22 cellular contexts compared by ENCODE assay signal in genomic region chr12:98758331-98758730, GRCh38.
DNase-seq lines count a peak whose midpoint lies in the region; ATAC-seq, FAIRE-seq and TF ChIP-seq lines count a peak whose summit lies in the region.
"Had no signal": no experiment of that assay in that cellular context is flagged by ENCODE, and none has a peak within 500 bp of the region (broad histone marks: within the 10 kb centered on the region; RNA-seq: fewer than 3 reads in every experiment).

No MANE protein-coding gene starts in this region.

- no peaks in the 10 kb centered on the region for H3K9me3 ChIP-seq in osteoblast (ENCODE audit: low read depth, low read length)
- H3K9me3 ChIP-seq: breast epithelium, right lobe of liver, transverse colon had no signal

- peak overlapping the region; percentile 7 for H3K27ac ChIP-seq in osteoblast (ENCODE audit: low read depth, low read length)
- H3K27ac ChIP-seq: breast epithelium, HL-60, right lobe of liver, transverse colon had no signal

- H3K4me3 ChIP-seq in osteoblast (ENCODE audit: insufficient read depth, low read length): no peak overlapping the region
- H3K4me3 ChIP-seq: breast epithelium, right lobe of liver, transverse colon had no signal

- no peaks in the 10 kb centered on the region for H3K79me2 ChIP-seq in osteoblast (ENCODE audit: insufficient read depth, low read length)

- H4K20me1 ChIP-seq in osteoblast (ENCODE audit: insufficient read depth, low read length): no peaks in the 10 kb centered on the region

- intact Hi-C loops in left colon (cut with DNase I, micrococcal nuclease): no loop called here

- FAIRE-seq in H54 (lab: Jason Lieb, UNC): no peak
- FAIRE-seq: GM18507 had no signal

- no peak for TF ChIP-seq POLR2A in H54 (IDR thresholded peaks at IDR 0.05; ENCODE audit: low read depth, low read length)

- no peak for TF ChIP-seq CTCF in osteoblast (IDR thresholded peaks at IDR 0.05; ENCODE audit: extremely low read depth, low read depth, low read length)

- peak overlapping the region; percentile 10 for H3K4me2 ChIP-seq in osteoblast (ENCODE audit: insufficient read depth, low read length)

- no peaks in the 10 kb centered on the region for H3K27me3 ChIP-seq in osteoblast (ENCODE audit: insufficient read depth, low read length)
- H3K27me3 ChIP-seq: breast epithelium, right lobe of liver, transverse colon had no signal

- DNase-seq in AG08396 (ENCODE audit: low spot score): peak; percentile 63
- DNase-seq in M059J (ENCODE audit: low read depth): peak; percentile 48
- peak; percentile 14 for DNase-seq in fibroblast of gingiva (ENCODE audit: low read depth)
- DNase-seq in osteoblast (ENCODE audit: insufficient read length, low spot score, missing footprints): peak; percentile 92
- no peak for DNase-seq in H54 (ENCODE audit: insufficient read length, low spot score)
- DNase-seq in left colon: no peak
- DNase-seq: ACHN; activated CD8-positive, alpha-beta memory T cell treated with anti-CD3 and anti-CD28 coated beads, Interleukin-2, amount 10 ng/mL, durations not matched to agents 7 days and 5 days; activated naive CD4-positive, alpha-beta T cell; Calu3; effector memory CD4-positive, alpha-beta T cell; foreskin melanocyte; KG1; NK-92 treated with Interleukin-12 subunit alpha and Interleukin-12 subunit beta, amount 100 ng/mL, for 24 hours; right lobe of liver; stimulated activated CD8-positive, alpha-beta memory T cell treated with anti-CD3 and anti-CD28 coated beads, Interleukin-4, amount 100 ng/mL, for 48 hours; transverse colon had no signal

- peaks cover 20% of the 10 kb centered on the region for H3K4me1 ChIP-seq in osteoblast (ENCODE audit: insufficient read depth, low read length)
- H3K4me1 ChIP-seq: breast epithelium, right lobe of liver, transverse colon had no signal

- no peaks in the 10 kb centered on the region for H3K36me3 ChIP-seq in osteoblast (ENCODE audit: insufficient read depth, low read length)
- H3K36me3 ChIP-seq: breast epithelium, right lobe of liver, transverse colon had no signal

- no peak overlapping the region for H2AFZ ChIP-seq in osteoblast (ENCODE audit: low read length)

- ATAC-seq in GM19035 (IDR thresholded peaks at IDR 0.05; ENCODE audit: unreplicated experiment): no peak
- no peak for ATAC-seq in GM18517 (IDR thresholded peaks at IDR 0.05; ENCODE audit: unreplicated experiment)
- no peak for ATAC-seq in left colon
- ATAC-seq: activated CD8-positive, alpha-beta memory T cell treated with anti-CD3 and anti-CD28 coated beads, Interleukin-2, amount 10 ng/mL, durations not matched to agents 7 days and 5 days had no signal

Comparison
In these comparisons a context has a peak if more than half of its experiments do, and no peak if none do; other contexts are left out.
1. DNase-seq: peak in AG08396 (single experiment), M059J (single experiment), fibroblast of gingiva (single experiment) and osteoblast (single experiment); none in H54 (single experiment) and left colon (0 of 2).